In genomic region chr1:182833271-182833670, GRCh38 we compare ENCODE assay signal across 23 cellular contexts. TPM values are rescaled to one million over a fixed set of nuclear protein-coding genes. Genes with fewer than 3 reads are reported as not detected.
DNase-seq lines count a peak whose midpoint lies in the region; ATAC-seq, FAIRE-seq and TF ChIP-seq lines count a peak whose summit lies in the region.
"Had no signal": no experiment of that assay in that cellular context is flagged by ENCODE, and none has a peak within 500 bp of the region (broad histone marks: within the 10 kb centered on the region; RNA-seq: fewer than 3 reads in every experiment).

No MANE protein-coding gene starts in this region.

- ATAC-seq in HG03565 (IDR thresholded peaks at IDR 0.05; ENCODE audit: unreplicated experiment): no peak
- ATAC-seq in HG02938 (IDR thresholded peaks at IDR 0.05; ENCODE audit: unreplicated experiment): no peak
- no peak for ATAC-seq in GM19463 (IDR thresholded peaks at IDR 0.05; ENCODE audit: unreplicated experiment)
- ATAC-seq: activated CD4-positive, alpha-beta T cell treated with anti-CD3 and anti-CD28 coated beads for 36 hours; activated naive CD4-positive, alpha-beta T cell treated with anti-CD3 and anti-CD28 coated beads, Interleukin-2, amount 50 U/mL, for 72 hours; left lung; natural killer cell treated with Interleukin-12 subunit alpha and Interleukin-12 subunit beta and Interleukin-15 and Interleukin-18, amount 100 ng/mL, for 72 hours; Right ventricle myocardium inferior had no signal

- H3K4me2 ChIP-seq in keratinocyte (ENCODE audit: control insufficient read depth, extremely low read depth, insufficient read depth, low read depth, low read length) (no peak overlapping the region), smooth muscle cell (no peak overlapping the region)

- no peaks in the 10 kb centered on the region for H3K79me2 ChIP-seq in keratinocyte (ENCODE audit: control insufficient read depth, insufficient read depth, low read length)
- no peaks in the 10 kb centered on the region for H3K79me2 ChIP-seq in smooth muscle cell (ENCODE audit: low read depth)

- H4K20me1 ChIP-seq in keratinocyte (ENCODE audit: control insufficient read depth, extremely low read depth, insufficient read depth, low read length) (no peaks in the 10 kb centered on the region), smooth muscle cell (ENCODE audit: low read depth) (no peaks in the 10 kb centered on the region)

- dilution Hi-C loops in keratinocyte (cut with MboI; ENCODE audit: extremely low pct_ligation_motif_present, low sequenced_read_pairs): no loop called here

- no peak overlapping the region for H3K4me3 ChIP-seq in cardiac fibroblast (replicated peaks in 1 of 2; ENCODE audit: low read depth in 2 of 2, low read length in 2 of 2)
- no peak overlapping the region for H3K4me3 ChIP-seq in keratinocyte (ENCODE audit: control insufficient read depth in 2 of 3, extremely low read depth in 1 of 3, insufficient read depth in 2 of 3, low read depth in 1 of 3, low read length in 3 of 3)
- no peak overlapping the region for H3K4me3 ChIP-seq in smooth muscle cell
- H3K4me3 ChIP-seq: left lung had no signal

- no peak overlapping the region for H3K27ac ChIP-seq in keratinocyte (ENCODE audit: control insufficient read depth, insufficient read depth, low read length)
- no peak overlapping the region for H3K27ac ChIP-seq in smooth muscle cell (ENCODE audit: low read depth)
- H3K27ac ChIP-seq: left lung had no signal

- H3K4me1 ChIP-seq in keratinocyte (ENCODE audit: control insufficient read depth, extremely low read depth, insufficient read depth, low read length) (peaks cover 7% of the 10 kb centered on the region), smooth muscle cell (ENCODE audit: low read depth) (no peaks in the 10 kb centered on the region)

- DNase-seq in EL: peak; percentile 40
- peak; percentile 34 for DNase-seq in RCC 7860 (ENCODE audit: low spot score)
- DNase-seq in cardiac fibroblast (ENCODE audit: low read depth in 2 of 2): peak; percentile 32 to 65
- DNase-seq in keratinocyte (ENCODE audit: low read depth, low spot score): no peak
- no peak for DNase-seq in smooth muscle cell (lab: John Stamatoyannopoulos, UW; ENCODE audit: unreplicated experiment)
- DNase-seq: activated CD4-positive, alpha-beta T cell treated with anti-CD3 and anti-CD28 coated beads for 36 hours; cortex of kidney; GDM1; H7; Kasumi-1; left lung; midbrain; NCI-H1105; NCI-H2107; NCI-H524 treated with DMSO at 0.1 percent for 48 hours; stimulated activated CD4-positive, alpha-beta T cell treated with anti-CD3 and anti-CD28 coated beads, Interleukin-1b, Interleukin-23, amount 100 ng/mL, for 48 hours; stimulated activated naive CD4-positive, alpha-beta T cell treated with Interleukin-2 at 50 U/mL for 16 hours had no signal

- FAIRE-seq in RCC 7860 (lab: Jason Lieb, UNC) (no peak), keratinocyte (lab: Jason Lieb, UNC) (peak; percentile 92)

- H3K9ac ChIP-seq in keratinocyte (ENCODE audit: control insufficient read depth, extremely low read depth, insufficient read depth, low read length): no peak overlapping the region
- H3K9ac ChIP-seq in smooth muscle cell (ENCODE audit: low read depth): no peak overlapping the region

- no peaks in the 10 kb centered on the region for H3F3A ChIP-seq in smooth muscle cell (ENCODE audit: low read depth)

- H3K9me3 ChIP-seq in keratinocyte (ENCODE audit: control insufficient read depth, low read depth, low read length): no peaks in the 10 kb centered on the region
- no peaks in the 10 kb centered on the region for H3K9me3 ChIP-seq in smooth muscle cell (replicated peaks; ENCODE audit: low read depth)
- H3K9me3 ChIP-seq: left lung had no signal

- H2AFZ ChIP-seq in keratinocyte (ENCODE audit: control insufficient read depth, low read length) (no peak overlapping the region), smooth muscle cell (ENCODE audit: low read depth) (no peak overlapping the region)

- H3K27me3 ChIP-seq in keratinocyte (ENCODE audit: control insufficient read depth, extremely low read depth, insufficient read depth, low read length): no peaks in the 10 kb centered on the region
- H3K27me3 ChIP-seq in smooth muscle cell (ENCODE audit: low read depth): no peaks in the 10 kb centered on the region
- H3K27me3 ChIP-seq: left lung had no signal

- no peaks in the 10 kb centered on the region for H3K36me3 ChIP-seq in keratinocyte (ENCODE audit: control insufficient read depth in 2 of 2, extremely low read depth in 1 of 2, insufficient read depth in 2 of 2, low read length in 2 of 2)
- H3K36me3 ChIP-seq in smooth muscle cell (ENCODE audit: low read depth): no peaks in the 10 kb centered on the region

- TF ChIP-seq CTCF in cardiac fibroblast (IDR thresholded peaks at IDR 0.05; ENCODE audit: low read depth, low read length): no peak
- no peak for TF ChIP-seq CTCF in keratinocyte (optimal IDR thresholded peaks at IDR 0.05 in 1 of 3, IDR thresholded peaks at IDR 0.05 in 1 of 3, conservative IDR thresholded peaks at IDR 0.05 in 1 of 3; ENCODE audit: extremely low read depth in 1 of 3, insufficient read depth in 2 of 3, low read length in 3 of 3)
- no peak for TF ChIP-seq CTCF in smooth muscle cell (IDR thresholded peaks at IDR 0.05; ENCODE audit: borderline replicate concordance, insufficient read depth, poor library complexity, severe bottlenecking)

- H3K9me1 ChIP-seq in keratinocyte (ENCODE audit: control insufficient read depth, extremely low read depth, insufficient read depth, low read length): no peaks in the 10 kb centered on the region

RNA-seq across cellular contexts. Expression of gene DHX9, which starts 5.9 kb away (rescaled TPM):
- polyA plus RNA-seq in keratinocyte (131 to 199 TPM (median 154 TPM) in 3 replicates), smooth muscle cell (65.4 and 69.5 TPM in 2 replicates)
- polyA plus RNA-seq in keratinocyte (2011; ENCODE audit: low read depth): 41.1 TPM
- polyA plus RNA-seq in keratinocyte (2011; cell fraction: cytosol; rRNA removed): 78.6 and 122 TPM in 2 replicates
- 175 and 215 TPM in 2 replicates for polyA plus RNA-seq in keratinocyte (2011; cell fraction: nucleus; rRNA removed)
- polyA plus RNA-seq in keratinocyte (2012; ENCODE audit: low replicate concordance): 33.2 and 120 TPM in 2 replicates
- 113 to 233 TPM (median 124 TPM) in 3 replicates for polyA minus RNA-seq in keratinocyte
- 75.4 TPM for polyA minus RNA-seq in keratinocyte (2011; cell fraction: cytosol; rRNA and poly(A)+ RNA removed)
- polyA minus RNA-seq in keratinocyte (2011; cell fraction: nucleus; rRNA and poly(A)+ RNA removed): 91.8 and 175 TPM in 2 replicates
- total RNA-seq in smooth muscle cell: 99.2 and 138 TPM in 2 replicates

RNA-seq across cellular contexts. Expression of gene NPL, which starts 43.7 kb away (rescaled TPM):
- polyA plus RNA-seq in keratinocyte: 4.9 to 9.0 TPM (median 7.3 TPM) in 3 replicates
- polyA plus RNA-seq in keratinocyte (2011; ENCODE audit: low read depth): 8.6 TPM
- 7.7 and 10.4 TPM in 2 replicates for polyA plus RNA-seq in keratinocyte (2011; cell fraction: cytosol; rRNA removed)
- 9.9 and 12.0 TPM in 2 replicates for polyA plus RNA-seq in keratinocyte (2011; cell fraction: nucleus; rRNA removed)
- polyA plus RNA-seq in keratinocyte (2012; ENCODE audit: low replicate concordance): 3.7 and 7.8 TPM in 2 replicates
- polyA minus RNA-seq in keratinocyte: 2.2 to 4.3 TPM (median 4.1 TPM) in 3 replicates
- polyA minus RNA-seq in keratinocyte (2011; cell fraction: cytosol; rRNA and poly(A)+ RNA removed): 2.7 TPM
- 1.7 and 2.0 TPM in 2 replicates for polyA minus RNA-seq in keratinocyte (2011; cell fraction: nucleus; rRNA and poly(A)+ RNA removed)
- 1.3 and 2.1 TPM in 2 replicates for total RNA-seq in smooth muscle cell
- 1.4 and 2.3 TPM in 2 replicates for polyA plus RNA-seq in smooth muscle cell

Comparison
In these comparisons a context has a peak if more than half of its experiments do, and no peak if none do; other contexts are left out.
1. DNase-seq: peak in EL (single experiment), RCC 7860 (single experiment) and cardiac fibroblast (2 of 2); none in keratinocyte (single experiment) and smooth muscle cell (single experiment).